ENCODE assay signal across 8 cellular contexts in the genomic region with DNA sequence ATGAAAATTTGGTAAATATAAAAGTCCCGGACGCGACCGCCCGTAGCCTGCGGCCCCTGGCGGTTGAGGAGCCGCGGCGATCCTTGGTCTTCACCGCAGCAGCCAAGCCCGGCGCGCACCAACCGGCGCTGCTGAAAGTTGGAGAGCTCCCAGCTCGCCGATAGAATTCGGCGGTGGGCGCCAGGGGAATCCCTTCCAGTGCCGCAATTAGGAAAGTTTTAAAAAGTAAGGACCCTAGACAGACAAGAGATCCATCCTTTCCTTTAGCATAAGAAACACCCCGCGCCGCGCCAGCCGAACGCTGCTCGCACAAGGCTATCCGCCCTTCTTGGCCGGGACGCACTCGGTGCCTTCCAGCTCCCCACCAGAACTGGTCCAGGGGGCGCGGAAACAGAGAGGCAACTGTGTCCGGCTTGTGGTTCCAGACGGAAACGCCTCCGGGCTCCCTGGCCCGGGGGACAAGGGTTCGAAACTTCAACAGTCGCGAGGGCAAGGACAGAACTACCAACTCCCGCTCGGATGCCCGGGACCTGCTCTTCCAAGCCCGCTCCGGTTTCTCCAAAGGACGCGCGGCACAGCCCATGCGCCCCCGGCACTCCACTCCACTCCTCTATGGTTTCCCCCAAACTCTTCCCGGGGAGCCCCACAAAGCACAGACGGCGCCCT. TPM values are rescaled to one million over a fixed set of nuclear protein-coding genes. Genes with fewer than 3 reads are reported as not detected.
DNase-seq lines count a peak whose midpoint lies in the region; ATAC-seq and TF ChIP-seq lines count a peak whose summit lies in the region.

No MANE protein-coding gene starts in this region.

- BruUV-seq in Calu3 (replicated peaks; lab: Mats Ljungman, UMichigan): no TSS peak

- H3K4me1 Mint-ChIP-seq in Calu3 (ENCODE audit: low read depth, unreplicated experiment) (peaks cover 8% of the 10 kb centered on the region), chondrocyte (ENCODE audit: low read depth) (peaks cover 16% of the 10 kb centered on the region)

- CTCF ChIA-PET in Calu3 (lab: Charles Lee): interaction anchor here (0.6 to 1.1 kb wide), 3 partner anchors 18 to 314 kb away, joined by 3 read pairs; no protein-coding TSS in a partner anchor

- peak; percentile 67 for TF ChIP-seq CTCF in Calu3 (IDR thresholded peaks at IDR 0.05; ENCODE audit: unreplicated experiment)
- peak; percentile 75 for TF ChIP-seq CTCF in chondrocyte (IDR thresholded peaks at IDR 0.05)

- H3K27ac Mint-ChIP-seq in Calu3 (ENCODE audit: unreplicated experiment) (peak overlapping the region; percentile 55), chondrocyte (ENCODE audit: unreplicated experiment) (no peak overlapping the region)

- H3K27me3 Mint-ChIP-seq in Calu3 (ENCODE audit: unreplicated experiment): peaks cover 45% of the 10 kb centered on the region
- H3K27me3 Mint-ChIP-seq in chondrocyte (ENCODE audit: low read depth): peaks cover 61% of the 10 kb centered on the region

- intact Hi-C loops in Calu3 (cut with micrococcal nuclease; ENCODE audit: unreplicated experiment): no loop called here

- H3K36me3 Mint-ChIP-seq in Calu3 (ENCODE audit: insufficient read depth, unreplicated experiment) (peaks cover 23% of the 10 kb centered on the region), chondrocyte (ENCODE audit: low read depth) (no peaks in the 10 kb centered on the region)

- H3K4me3 Mint-ChIP-seq in Calu3 (ENCODE audit: low read depth, unreplicated experiment) (peak overlapping the region; percentile 73), chondrocyte (ENCODE audit: unreplicated experiment) (peak overlapping the region; percentile 59)

- ATAC-seq in GM19395 (IDR thresholded peaks at IDR 0.05; ENCODE audit: unreplicated experiment) (peak; percentile 35), left lobe of liver (peak; percentile 45)
- peak; percentile 5 for ATAC-seq in stimulated activated naive CD8-positive, alpha-beta T cell treated with anti-CD3 and anti-CD28 coated beads, Interleukin-15, Interleukin-2, amounts not matched to agents 100 U/mL and 50 U/mL, for 24 hours

- DNase-seq in Calu3 (peak; percentile 70), NOMO-1 treated with dmso at 0.1 percent for 144 hours (lab: John Stamatoyannopoulos, UW; ENCODE audit: unreplicated experiment) (peak; percentile 18), chondrocyte (ENCODE audit: low spot score) (peak; percentile 88), left lobe of liver (ENCODE audit: low spot score) (peak; percentile 51), DMS79 treated with DMSO at 0.1 percent for 48 hours (lab: John Stamatoyannopoulos, UW) (no peak), amniotic stem cell (lab: John Stamatoyannopoulos, UW) (no peak)
- DNase-seq in stimulated activated naive CD8-positive, alpha-beta T cell treated with anti-CD3 and anti-CD28 coated beads, Interleukin-15, Interleukin-2, amounts not matched to agents 100 U/mL and 50 U/mL, for 24 hours: peak; percentile 38

- H3K9me3 Mint-ChIP-seq in Calu3 (ENCODE audit: low read depth, unreplicated experiment) (no peaks in the 10 kb centered on the region), chondrocyte (ENCODE audit: low read depth) (no peaks in the 10 kb centered on the region)

RNA-seq across cellular contexts. Expression of gene FAM78B, which starts 1.7 kb away (rescaled TPM):
- total RNA-seq in Calu3 (2022) (1.9 and 4.9 TPM in 2 replicates), chondrocyte (0.13 to 0.82 TPM (median 0.22 TPM) in 3 replicates), left lobe of liver (2.0 TPM)

Comparison
In these comparisons a context has a peak if more than half of its experiments do, and no peak if none do; other contexts are left out.
1. DNase-seq: peak in Calu3 (single experiment), NOMO-1 treated with dmso at 0.1 percent for 144 hours (single experiment), chondrocyte (single experiment), left lobe of liver (single experiment) and stimulated activated naive CD8-positive, alpha-beta T cell treated with anti-CD3 and anti-CD28 coated beads, Interleukin-15, Interleukin-2, amounts not matched to agents 100 U/mL and 50 U/mL, for 24 hours (single experiment); none in DMS79 treated with DMSO at 0.1 percent for 48 hours (single experiment) and amniotic stem cell (single experiment).
2. Peak in every context shown above with its lines, with median percentiles within 50 percentile points of each other: ATAC-seq.